In genomic region chr2:138213079-138213478, GRCh38 we compare ENCODE assay signal across 16 cellular contexts.
A peak's percentile ranks its signal among the peaks of the same experiment; 100 is the strongest.
DNase-seq lines count a peak whose midpoint lies in the region; ATAC-seq lines count a peak whose summit lies in the region.
"Had no signal": no experiment of that assay in that cellular context is flagged by ENCODE, and none has a peak within 500 bp of the region (broad histone marks: within the 10 kb centered on the region; RNA-seq: fewer than 3 reads in every experiment).

No MANE protein-coding gene starts in this region.

- peak; percentile 36 for ATAC-seq in activated CD8-positive, alpha-beta memory T cell treated with anti-CD3 and anti-CD28 coated beads, Interleukin-2, amount 10 ng/mL, durations not matched to agents 7 days and 5 days
- ATAC-seq in GM21390 (IDR thresholded peaks at IDR 0.05; ENCODE audit: unreplicated experiment) (peak; percentile 61), HG02973 (IDR thresholded peaks at IDR 0.05; ENCODE audit: unreplicated experiment) (peak; percentile 67), HG03558 (IDR thresholded peaks at IDR 0.05; ENCODE audit: extremely low read depth, unreplicated experiment) (peak; percentile 64)
- ATAC-seq: Panc1, T-helper 17 cell had no signal

- no peaks in the 10 kb centered on the region for H3K27me3 Mint-ChIP-seq in activated CD8-positive, alpha-beta memory T cell treated with anti-CD3 and anti-CD28 coated beads, Interleukin-2, amount 10 ng/mL, durations not matched to agents 7 days and 5 days
- H3K27me3 Mint-ChIP-seq: T-helper 17 cell had no signal

- no peak overlapping the region for H3K4me3 Mint-ChIP-seq in activated CD8-positive, alpha-beta memory T cell treated with anti-CD3 and anti-CD28 coated beads, Interleukin-2, amount 10 ng/mL, durations not matched to agents 7 days and 5 days
- H3K4me3 Mint-ChIP-seq: T-helper 17 cell had no signal

- H3K36me3 Mint-ChIP-seq in activated CD8-positive, alpha-beta memory T cell treated with anti-CD3 and anti-CD28 coated beads, Interleukin-2, amount 10 ng/mL, durations not matched to agents 7 days and 5 days = no peaks in the 10 kb centered on the region

- H3K9me3 Mint-ChIP-seq in activated CD8-positive, alpha-beta memory T cell treated with anti-CD3 and anti-CD28 coated beads, Interleukin-2, amount 10 ng/mL, durations not matched to agents 7 days and 5 days (ENCODE audit: low read depth) = peaks cover 2% of the 10 kb centered on the region

- no peak for DNase-seq in activated CD8-positive, alpha-beta memory T cell treated with anti-CD3 and anti-CD28 coated beads, Interleukin-2, amount 10 ng/mL, durations not matched to agents 7 days and 5 days
- DNase-seq in activated CD8-positive, alpha-beta memory T cell treated with anti-CD3 and anti-CD28 coated beads, Interleukin-2, amount 50 U/mL, for 4 hours = no peak
- DNase-seq in RKO (ENCODE audit: low spot score) (no peak), NCI-H1694 treated with DMSO at 0.1 percent for 48 hours (lab: John Stamatoyannopoulos, UW) (no peak)
- no peak for DNase-seq in stimulated activated naive CD4-positive, alpha-beta T cell (lab: John Stamatoyannopoulos, UW)
- DNase-seq: KG1, NCI-H1092 treated with DMSO at 0.1 percent for 48 hours, NCI-H2029, NCI-H2171 treated with DMSO at 0.1 percent for 48 hours, NCI-H82, Right ventricle myocardium superior, T-helper 17 cell had no signal

- H3K4me1 Mint-ChIP-seq in activated CD8-positive, alpha-beta memory T cell treated with anti-CD3 and anti-CD28 coated beads, Interleukin-2, amount 10 ng/mL, durations not matched to agents 7 days and 5 days = peaks cover 7% of the 10 kb centered on the region
- H3K4me1 Mint-ChIP-seq: T-helper 17 cell had no signal

- H3K27ac Mint-ChIP-seq in activated CD8-positive, alpha-beta memory T cell treated with anti-CD3 and anti-CD28 coated beads, Interleukin-2, amount 10 ng/mL, durations not matched to agents 7 days and 5 days = no peak overlapping the region
- H3K27ac Mint-ChIP-seq: T-helper 17 cell had no signal

- CTCF ChIA-PET in activated CD8-positive, alpha-beta memory T cell treated with anti-CD3 and anti-CD28 coated beads, Interleukin-2, amount 10 ng/mL, durations not matched to agents 7 days and 5 days (lab: Charles Lee) = no interaction called here
